21 cellular contexts compared by ENCODE assay signal in the genomic region with DNA sequence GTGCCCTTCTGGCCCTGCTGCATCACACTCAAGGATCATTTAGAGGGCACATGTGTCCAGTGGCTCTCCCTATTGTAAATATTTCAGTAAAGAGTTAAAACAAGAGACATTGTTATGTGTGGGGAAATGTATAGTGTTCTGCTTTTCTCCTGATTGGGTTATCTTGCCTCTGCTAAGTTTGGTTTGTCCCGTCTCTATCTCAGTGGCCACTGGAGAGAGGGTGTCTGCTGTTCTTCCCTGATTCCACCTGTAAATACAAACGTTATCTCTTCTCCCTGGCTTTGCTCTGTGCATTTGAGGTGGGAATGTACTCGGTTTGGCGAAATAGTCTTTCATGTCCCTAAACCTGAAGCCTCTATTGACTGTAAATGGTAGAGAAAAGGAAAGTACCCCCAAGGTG. TPM values are rescaled to one million over a fixed set of nuclear protein-coding genes. Genes with fewer than 3 reads are reported as not detected.
DNase-seq lines count a peak whose midpoint lies in the region; ATAC-seq and TF ChIP-seq lines count a peak whose summit lies in the region.
"Had no signal": no experiment of that assay in that cellular context is flagged by ENCODE, and none has a peak within 500 bp of the region (broad histone marks: within the 10 kb centered on the region; RNA-seq: fewer than 3 reads in every experiment).

No MANE protein-coding gene starts in this region.

- H3K9me3 ChIP-seq in T-helper 17 cell (ENCODE audit: control insufficient read depth, low read length, poor library complexity, severe bottlenecking) = no peaks in the 10 kb centered on the region
- H3K9me3 ChIP-seq: Caco-2 had no signal

- H3K9me3 Mint-ChIP-seq in activated CD8-positive, alpha-beta T cell treated with anti-CD3 and anti-CD28 coated beads for 36 hours = no peaks in the 10 kb centered on the region
- H3K9me3 Mint-ChIP-seq in activated CD8-positive, alpha-beta T cell treated with anti-CD3 and anti-CD28 coated beads, Interleukin-2, amount 10 ng/mL, durations not matched to agents 7 days and 5 days (ENCODE audit: insufficient read depth) = no peaks in the 10 kb centered on the region
- no peaks in the 10 kb centered on the region for H3K9me3 Mint-ChIP-seq in chondrocyte (ENCODE audit: low read depth)
- no peaks in the 10 kb centered on the region for H3K9me3 Mint-ChIP-seq in stimulated activated memory B cell treated with anti-CD40 and anti-IgM and Interleukin-4, amounts not matched to agents 10 μg/mL and 1 μg/mL and 100 μg/mL, for 72 hours
- H3K9me3 Mint-ChIP-seq: H9 had no signal

- H3K36me3 Mint-ChIP-seq in activated CD8-positive, alpha-beta T cell treated with anti-CD3 and anti-CD28 coated beads for 36 hours (ENCODE audit: low read depth) = peaks cover 59% of the 10 kb centered on the region
- H3K36me3 Mint-ChIP-seq in activated CD8-positive, alpha-beta T cell treated with anti-CD3 and anti-CD28 coated beads, Interleukin-2, amount 10 ng/mL, durations not matched to agents 7 days and 5 days (ENCODE audit: low read depth) = peaks cover 70% of the 10 kb centered on the region
- H3K36me3 Mint-ChIP-seq in T-helper 17 cell (ENCODE audit: low read depth) (peaks cover 13% of the 10 kb centered on the region), chondrocyte (ENCODE audit: low read depth) (peaks cover 30% of the 10 kb centered on the region)
- H3K36me3 Mint-ChIP-seq in stimulated activated memory B cell treated with anti-CD40 and anti-IgM and Interleukin-4, amounts not matched to agents 10 μg/mL and 1 μg/mL and 100 μg/mL, for 72 hours = peaks cover 73% of the 10 kb centered on the region

- H3K4me1 Mint-ChIP-seq in activated CD8-positive, alpha-beta T cell treated with anti-CD3 and anti-CD28 coated beads for 36 hours (ENCODE audit: low read depth) = peaks cover 42% of the 10 kb centered on the region
- H3K4me1 Mint-ChIP-seq in activated CD8-positive, alpha-beta T cell treated with anti-CD3 and anti-CD28 coated beads, Interleukin-2, amount 10 ng/mL, durations not matched to agents 7 days and 5 days (ENCODE audit: low read depth) = peaks cover 34% of the 10 kb centered on the region
- H3K4me1 Mint-ChIP-seq in T-helper 17 cell = peaks cover 31% of the 10 kb centered on the region
- H3K4me1 Mint-ChIP-seq in chondrocyte (ENCODE audit: low read depth) = peaks cover 5% of the 10 kb centered on the region
- H3K4me1 Mint-ChIP-seq in stimulated activated memory B cell treated with anti-CD40 and anti-IgM and Interleukin-4, amounts not matched to agents 10 μg/mL and 1 μg/mL and 100 μg/mL, for 72 hours = peaks cover 55% of the 10 kb centered on the region

- intact Hi-C loops in activated CD8-positive, alpha-beta T cell treated with anti-CD3 and anti-CD28 coated beads for 36 hours (cut with micrococcal nuclease) = no loop called here

- DNase-seq in activated CD8-positive, alpha-beta T cell treated with anti-CD3 and anti-CD28 coated beads for 36 hours = no peak
- no peak for DNase-seq in activated CD8-positive, alpha-beta T cell treated with anti-CD3 and anti-CD28 coated beads, Interleukin-2, amount 10 ng/mL, durations not matched to agents 7 days and 5 days
- DNase-seq in T-helper 17 cell = no peak
- DNase-seq in chondrocyte (ENCODE audit: low spot score) = no peak
- no peak for DNase-seq in ecto neural progenitor cell (ENCODE audit: low spot score)
- DNase-seq in mesenteric fat pad (ENCODE audit: low spot score) = no peak
- DNase-seq: AML-193, Caco-2, DMS153, GDM1, H9, NCI-H1105, NCI-H1694, NCI-H2107, NCI-H510A, NCI-H748 treated with DMSO at 0.1 percent for 48 hours, OCI-M1, Right ventricle myocardium superior had no signal

- TF ChIP-seq CTCF in activated CD8-positive, alpha-beta T cell treated with anti-CD3 and anti-CD28 coated beads for 36 hours (IDR thresholded peaks at IDR 0.05) = no peak
- no peak for TF ChIP-seq CTCF in chondrocyte (IDR thresholded peaks at IDR 0.05)

- CTCF ChIA-PET in activated CD8-positive, alpha-beta T cell treated with anti-CD3 and anti-CD28 coated beads for 36 hours (lab: Charles Lee) = interaction anchor here (2.1 to 4.2 kb wide), 2 partner anchors 11 to 21 kb away, joined by 10 to 19 read pairs; no protein-coding TSS in a partner anchor
- CTCF ChIA-PET in activated CD8-positive, alpha-beta T cell treated with anti-CD3 and anti-CD28 coated beads, Interleukin-2, amount 10 ng/mL, durations not matched to agents 7 days and 5 days (lab: Charles Lee) = interaction anchor here (1.1 to 3.8 kb wide), 2 partner anchors 12 to 21 kb away, joined by 4 to 17 read pairs; no protein-coding TSS in a partner anchor

- no peak for ATAC-seq in activated CD8-positive, alpha-beta T cell treated with anti-CD3 and anti-CD28 coated beads for 36 hours
- no peak for ATAC-seq in activated CD8-positive, alpha-beta T cell treated with anti-CD3 and anti-CD28 coated beads, Interleukin-2, amount 10 ng/mL, durations not matched to agents 7 days and 5 days
- no peak for ATAC-seq in T-helper 17 cell
- no peak for ATAC-seq in stimulated activated memory B cell treated with anti-CD40 and anti-IgM and Interleukin-4, amounts not matched to agents 10 μg/mL and 1 μg/mL and 100 μg/mL, for 72 hours
- ATAC-seq in HG02642 (IDR thresholded peaks at IDR 0.05; ENCODE audit: poor library complexity, unreplicated experiment) = no peak

- H3K27me3 Mint-ChIP-seq in activated CD8-positive, alpha-beta T cell treated with anti-CD3 and anti-CD28 coated beads for 36 hours = no peaks in the 10 kb centered on the region
- no peaks in the 10 kb centered on the region for H3K27me3 Mint-ChIP-seq in activated CD8-positive, alpha-beta T cell treated with anti-CD3 and anti-CD28 coated beads, Interleukin-2, amount 10 ng/mL, durations not matched to agents 7 days and 5 days (ENCODE audit: low read depth)
- H3K27me3 Mint-ChIP-seq in T-helper 17 cell = no peaks in the 10 kb centered on the region
- H3K27me3 Mint-ChIP-seq in chondrocyte (ENCODE audit: low read depth) = no peaks in the 10 kb centered on the region
- no peaks in the 10 kb centered on the region for H3K27me3 Mint-ChIP-seq in stimulated activated memory B cell treated with anti-CD40 and anti-IgM and Interleukin-4, amounts not matched to agents 10 μg/mL and 1 μg/mL and 100 μg/mL, for 72 hours

- H3K4me3 Mint-ChIP-seq in activated CD8-positive, alpha-beta T cell treated with anti-CD3 and anti-CD28 coated beads for 36 hours = no peak overlapping the region
- no peak overlapping the region for H3K4me3 Mint-ChIP-seq in activated CD8-positive, alpha-beta T cell treated with anti-CD3 and anti-CD28 coated beads, Interleukin-2, amount 10 ng/mL, durations not matched to agents 7 days and 5 days
- H3K4me3 Mint-ChIP-seq in T-helper 17 cell (no peak overlapping the region), chondrocyte (ENCODE audit: unreplicated experiment) (no peak overlapping the region)
- no peak overlapping the region for H3K4me3 Mint-ChIP-seq in stimulated activated memory B cell treated with anti-CD40 and anti-IgM and Interleukin-4, amounts not matched to agents 10 μg/mL and 1 μg/mL and 100 μg/mL, for 72 hours
- H3K4me3 Mint-ChIP-seq: H9 had no signal

- H3K27ac Mint-ChIP-seq in activated CD8-positive, alpha-beta T cell treated with anti-CD3 and anti-CD28 coated beads for 36 hours = peak overlapping the region; percentile 68
- no peak overlapping the region for H3K27ac Mint-ChIP-seq in activated CD8-positive, alpha-beta T cell treated with anti-CD3 and anti-CD28 coated beads, Interleukin-2, amount 10 ng/mL, durations not matched to agents 7 days and 5 days
- peak overlapping the region; percentile 71 for H3K27ac Mint-ChIP-seq in T-helper 17 cell
- H3K27ac Mint-ChIP-seq in chondrocyte (ENCODE audit: unreplicated experiment) = peak overlapping the region; percentile 49
- H3K27ac Mint-ChIP-seq in stimulated activated memory B cell treated with anti-CD40 and anti-IgM and Interleukin-4, amounts not matched to agents 10 μg/mL and 1 μg/mL and 100 μg/mL, for 72 hours = peak overlapping the region; percentile 48
- H3K27ac Mint-ChIP-seq: H9 had no signal

- POLR2A ChIA-PET in activated CD8-positive, alpha-beta T cell treated with anti-CD3 and anti-CD28 coated beads for 36 hours (lab: Charles Lee) = interaction anchor here (0.6 to 17.7 kb wide), 4 partner anchors 9 to 669 kb away, joined by 6 to 234 read pairs (median 12); partner anchors contain the start of genes ATF4, RPS19BP1 and TNRC6B
- POLR2A ChIA-PET in activated CD8-positive, alpha-beta T cell treated with anti-CD3 and anti-CD28 coated beads, Interleukin-2, amount 10 ng/mL, durations not matched to agents 7 days and 5 days (lab: Charles Lee) = interaction anchor here (2.0 kb wide), 1 partner anchor 12 kb away, joined by 15 read pairs; the partner anchor contains the start of gene ATF4

RNA-seq across cellular contexts. Expression of gene MIEF1, which starts 6.3 kb away (rescaled TPM):
- 10 to 100 TPM; 48.2 to 51.1 TPM for total RNA-seq in activated CD8-positive, alpha-beta T cell treated with anti-CD3 and anti-CD28 coated beads for 36 hours
- 10 to 100 TPM; 37.9 to 38.2 TPM for total RNA-seq in activated CD8-positive, alpha-beta T cell treated with anti-CD3 and anti-CD28 coated beads, Interleukin-2, amount 10 ng/mL, durations not matched to agents 7 days and 5 days
- total RNA-seq in T-helper 17 cell (10 to 100 TPM; 16.9 to 22.7 TPM), chondrocyte (22.7 to 24.0 TPM (median 23.0 TPM) in 3 replicates), mesenteric fat pad (42.9 TPM)

RNA-seq across cellular contexts. Expression of gene ATF4, which starts 12.0 kb away (rescaled TPM):
- total RNA-seq in activated CD8-positive, alpha-beta T cell treated with anti-CD3 and anti-CD28 coated beads for 36 hours = 100 to 1,000 TPM; 518 to 536 TPM
- total RNA-seq in activated CD8-positive, alpha-beta T cell treated with anti-CD3 and anti-CD28 coated beads, Interleukin-2, amount 10 ng/mL, durations not matched to agents 7 days and 5 days = 100 to 1,000 TPM; 412 to 426 TPM
- total RNA-seq in T-helper 17 cell (100 to 1,000 TPM; 260 to 333 TPM), chondrocyte (128 to 541 TPM (median 513 TPM) in 3 replicates), mesenteric fat pad (574 TPM)

RNA-seq across cellular contexts. Expression of gene RPS19BP1, which starts 24.2 kb away (rescaled TPM):
- total RNA-seq in activated CD8-positive, alpha-beta T cell treated with anti-CD3 and anti-CD28 coated beads for 36 hours = 10 to 100 TPM; 68.5 to 71.7 TPM
- 10 to 100 TPM; 80.1 to 80.2 TPM for total RNA-seq in activated CD8-positive, alpha-beta T cell treated with anti-CD3 and anti-CD28 coated beads, Interleukin-2, amount 10 ng/mL, durations not matched to agents 7 days and 5 days
- total RNA-seq in T-helper 17 cell (10 to 100 TPM; 42.6 to 47.3 TPM), chondrocyte (44.1 to 52.3 TPM (median 47.9 TPM) in 3 replicates), mesenteric fat pad (77.9 TPM)

RNA-seq across cellular contexts. Expression of gene MGAT3, which starts 51.6 kb away (rescaled TPM):
- 1 to 10 TPM in 1 of 2 experiments, under 1 TPM in 1; 0.90 to 1.9 TPM for total RNA-seq in activated CD8-positive, alpha-beta T cell treated with anti-CD3 and anti-CD28 coated beads for 36 hours
- 10 to 100 TPM in 1 of 2 experiments, 1 to 10 TPM in 1; 9.1 to 10.0 TPM for total RNA-seq in activated CD8-positive, alpha-beta T cell treated with anti-CD3 and anti-CD28 coated beads, Interleukin-2, amount 10 ng/mL, durations not matched to agents 7 days and 5 days
- under 1 TPM; 0.25 to 0.96 TPM for total RNA-seq in T-helper 17 cell
- total RNA-seq in chondrocyte = 3.6 to 6.4 TPM (median 6.1 TPM) in 3 replicates
- 43.8 TPM for total RNA-seq in mesenteric fat pad
- total RNA-seq: LHCN-M2 had no signal
